19 cellular contexts compared by ENCODE assay signal in the genomic region with DNA sequence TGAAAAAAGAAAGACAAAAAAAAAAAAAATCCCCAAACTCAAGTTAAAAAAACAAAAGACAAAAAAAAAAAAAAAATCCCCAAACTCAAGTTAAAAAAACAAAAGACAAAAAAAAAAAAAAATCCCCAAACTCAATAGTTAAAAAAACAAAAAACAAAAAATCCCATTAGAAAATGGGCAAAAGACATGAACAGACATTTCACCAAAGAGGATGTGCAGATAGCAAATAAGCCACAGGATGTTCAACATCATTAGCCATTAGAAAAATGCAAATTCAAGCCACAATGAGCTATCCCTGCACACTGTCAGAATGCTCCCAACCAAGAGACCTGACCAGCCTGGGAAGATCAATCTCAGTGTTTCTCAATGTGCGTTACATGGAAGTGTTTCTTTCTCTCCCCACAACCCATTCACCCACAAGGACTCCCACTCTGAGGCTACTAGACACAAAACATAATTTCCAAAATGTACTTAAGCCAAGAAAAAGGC. TPM values are rescaled to one million over a fixed set of nuclear protein-coding genes. Genes with fewer than 3 reads are reported as not detected.
"Had no signal": no experiment of that assay in that cellular context is flagged by ENCODE, and none has a peak within 500 bp of the region (broad histone marks: within the 10 kb centered on the region; RNA-seq: fewer than 3 reads in every experiment).

No MANE protein-coding gene starts in this region.

- ATAC-seq: activated CD4-positive, alpha-beta T cell treated with anti-CD3 and anti-CD28 coated beads for 36 hours; activated T-cell treated with anti-CD3 and anti-CD28 coated beads, Interleukin-2, amount 50 U/mL, for 72 hours; left colon; naive thymus-derived CD4-positive, alpha-beta T cell; psoas muscle; sciatic nerve had no signal

- FAIRE-seq: astrocyte had no signal

- H3K27me3 ChIP-seq: upper lobe of left lung had no signal

- H3K9me3 ChIP-seq: psoas muscle, upper lobe of left lung had no signal

- H3K27ac ChIP-seq: epithelial cell of prostate, psoas muscle, upper lobe of left lung, VCaP had no signal

- H3K9me3 Mint-ChIP-seq: activated CD4-positive, alpha-beta memory T cell treated with anti-CD3 and anti-CD28 coated beads, Interleukin-2, amount 10 ng/mL, durations not matched to agents 7 days and 5 days; activated naive CD8-positive, alpha-beta T cell treated with anti-CD3 and anti-CD28 coated beads, Interleukin-2, amount 10 ng/mL, durations not matched to agents 7 days and 5 days; activated T-cell treated with anti-CD3 and anti-CD28 coated beads, Interleukin-2, amount 50 U/mL, for 72 hours; naive thymus-derived CD4-positive, alpha-beta T cell had no signal

- H3K27ac Mint-ChIP-seq: activated CD4-positive, alpha-beta memory T cell treated with anti-CD3 and anti-CD28 coated beads, Interleukin-2, amount 10 ng/mL, durations not matched to agents 7 days and 5 days; activated CD4-positive, alpha-beta T cell treated with anti-CD3 and anti-CD28 coated beads for 36 hours; activated naive CD8-positive, alpha-beta T cell treated with anti-CD3 and anti-CD28 coated beads, Interleukin-2, amount 10 ng/mL, durations not matched to agents 7 days and 5 days; activated T-cell treated with anti-CD3 and anti-CD28 coated beads, Interleukin-2, amount 50 U/mL, for 72 hours had no signal

- H3K4me3 ChIP-seq: psoas muscle, upper lobe of left lung had no signal

- H3K27me3 Mint-ChIP-seq: activated CD4-positive, alpha-beta memory T cell treated with anti-CD3 and anti-CD28 coated beads, Interleukin-2, amount 10 ng/mL, durations not matched to agents 7 days and 5 days; activated CD4-positive, alpha-beta T cell treated with anti-CD3 and anti-CD28 coated beads for 36 hours; activated naive CD8-positive, alpha-beta T cell treated with anti-CD3 and anti-CD28 coated beads, Interleukin-2, amount 10 ng/mL, durations not matched to agents 7 days and 5 days; naive thymus-derived CD4-positive, alpha-beta T cell had no signal

- H3K4me3 Mint-ChIP-seq: activated CD4-positive, alpha-beta memory T cell treated with anti-CD3 and anti-CD28 coated beads, Interleukin-2, amount 10 ng/mL, durations not matched to agents 7 days and 5 days; activated CD4-positive, alpha-beta T cell treated with anti-CD3 and anti-CD28 coated beads for 36 hours; activated naive CD8-positive, alpha-beta T cell treated with anti-CD3 and anti-CD28 coated beads, Interleukin-2, amount 10 ng/mL, durations not matched to agents 7 days and 5 days; activated T-cell treated with anti-CD3 and anti-CD28 coated beads, Interleukin-2, amount 50 U/mL, for 72 hours; naive thymus-derived CD4-positive, alpha-beta T cell had no signal

- DNase-seq: activated CD4-positive, alpha-beta memory T cell treated with anti-CD3 and anti-CD28 coated beads, Interleukin-2, amount 10 ng/mL, durations not matched to agents 7 days and 5 days; activated CD4-positive, alpha-beta T cell treated with anti-CD3 and anti-CD28 coated beads for 36 hours; activated CD8-positive, alpha-beta memory T cell treated with anti-CD3 and anti-CD28 coated beads, Interleukin-2, amount 50 U/mL, for 4 hours; activated T-cell treated with anti-CD3 and anti-CD28 coated beads, Interleukin-2, amount 50 U/mL, for 72 hours; left colon; naive thymus-derived CD4-positive, alpha-beta T cell; occipital lobe; psoas muscle; stimulated activated CD4-positive, alpha-beta T cell treated with anti-CD3 and anti-CD28 coated beads, Interleukin-2, amount 100 ng/mL, for 48 hours; stimulated activated naive CD4-positive, alpha-beta T cell treated with Interleukin-2 at 50 U/mL for 16 hours; SW 1271; upper lobe of left lung had no signal

RNA-seq across cellular contexts. Expression of gene MRAP, which starts 33.9 kb away (rescaled TPM):
- total RNA-seq: activated CD4-positive, alpha-beta memory T cell treated with anti-CD3 and anti-CD28 coated beads, Interleukin-2, amount 10 ng/mL, durations not matched to agents 7 days and 5 days; activated CD4-positive, alpha-beta T cell treated with anti-CD3 and anti-CD28 coated beads for 36 hours; activated naive CD8-positive, alpha-beta T cell treated with anti-CD3 and anti-CD28 coated beads, Interleukin-2, amount 10 ng/mL, durations not matched to agents 7 days and 5 days; activated T-cell treated with anti-CD3 and anti-CD28 coated beads, Interleukin-2, amount 50 U/mL, for 72 hours; astrocyte; left colon; lung microvascular endothelial cell; naive thymus-derived CD4-positive, alpha-beta T cell; occipital lobe; temporal lobe had no signal
- polyA plus RNA-seq: naive thymus-derived CD4-positive, alpha-beta T cell had no signal
